In genomic region chr3:188170461-188171459, GRCh38 we compare ENCODE assay signal across 10 cellular contexts. TPM values are rescaled to one million over a fixed set of nuclear protein-coding genes. Genes with fewer than 3 reads are reported as not detected.
DNase-seq lines count a peak whose midpoint lies in the region; ATAC-seq, FAIRE-seq and TF ChIP-seq lines count a peak whose summit lies in the region.
"Had no signal": no experiment of that assay in that cellular context is flagged by ENCODE, and none has a peak within 500 bp of the region (broad histone marks: within the 10 kb centered on the region; RNA-seq: fewer than 3 reads in every experiment).

No MANE protein-coding gene starts in this region.

- TF ChIP-seq CTCF in A549 (IDR thresholded peaks at IDR 0.05) (no peak), prostate gland (IDR thresholded peaks at IDR 0.05) (no peak)

- CTCF ChIA-PET in A549 (lab: Yijun Ruan, JAX), result interaction anchor here (0.9 kb wide), 1 partner anchor 430 kb away, joined by 3 read pairs; no protein-coding TSS in a partner anchor

- no peaks in the 10 kb centered on the region for H3K36me3 ChIP-seq in prostate gland
- H3K36me3 ChIP-seq: brain microvascular endothelial cell had no signal

- TF ChIP-seq POLR2A in A549 (IDR thresholded peaks at IDR 0.05; ENCODE audit: low read length), result no peak
- TF ChIP-seq POLR2A in prostate gland (IDR thresholded peaks at IDR 0.05), result no peak

- H3K9me3 ChIP-seq in A549, result no peaks in the 10 kb centered on the region
- no peaks in the 10 kb centered on the region for H3K9me3 ChIP-seq in prostate gland

- no peak for FAIRE-seq in A549 (lab: Jason Lieb, UNC)

- TF ChIP-seq RAD21 in A549 (conservative IDR thresholded peaks at IDR 0.05 in 1 of 2, IDR thresholded peaks at IDR 0.05 in 1 of 2), result no peak

- intact Hi-C loops in prostate gland (cut with DNase I), result no loop called here

- peak overlapping the region; percentile 22 for H3K4me3 Mint-ChIP-seq in activated naive CD8-positive, alpha-beta T cell treated with anti-CD3 and anti-CD28 coated beads, Interleukin-2, amount 50 U/mL, for 24 hours
- H3K4me3 Mint-ChIP-seq: HFFc6 had no signal

- H3K4me1 ChIP-seq in A549, result peaks cover 77% of the 10 kb centered on the region
- peaks cover 5% of the 10 kb centered on the region for H3K4me1 ChIP-seq in prostate gland (replicated peaks)

- H3K27ac Mint-ChIP-seq in activated naive CD8-positive, alpha-beta T cell treated with anti-CD3 and anti-CD28 coated beads, Interleukin-2, amount 50 U/mL, for 24 hours, result peak overlapping the region; percentile 75
- H3K27ac Mint-ChIP-seq: HFFc6 had no signal

- no peaks in the 10 kb centered on the region for H3K27me3 Mint-ChIP-seq in activated naive CD8-positive, alpha-beta T cell treated with anti-CD3 and anti-CD28 coated beads, Interleukin-2, amount 50 U/mL, for 24 hours

- peak in 1 of 2 experiments; percentile 53 for DNase-seq in A549 (ENCODE audit: low read depth in 1 of 2, low spot score in 1 of 2)
- peak; percentile 45 for DNase-seq in activated CD4-positive, CD25-positive, alpha-beta regulatory T cell treated with anti-CD3 and anti-CD28 coated beads, Interleukin-2, amount 50 U/mL, for 72 hours
- DNase-seq in activated naive CD8-positive, alpha-beta T cell treated with anti-CD3 and anti-CD28 coated beads, Interleukin-2, amount 50 U/mL, for 24 hours, result peak; percentile 27
- DNase-seq in prostate gland (ENCODE audit: low spot score), result no peak
- no peak for DNase-seq in cerebellar cortex (ENCODE audit: low spot score)
- no peak for DNase-seq in dermis blood vessel endothelial cell
- no peak for DNase-seq in NOMO-1 (lab: John Stamatoyannopoulos, UW; ENCODE audit: unreplicated experiment in 2 of 2)
- DNase-seq: brain microvascular endothelial cell, HFFc6 had no signal

- peaks cover 47% of the 10 kb centered on the region for H3K4me1 Mint-ChIP-seq in activated naive CD8-positive, alpha-beta T cell treated with anti-CD3 and anti-CD28 coated beads, Interleukin-2, amount 50 U/mL, for 24 hours

- POLR2A ChIA-PET in A549 (lab: Yijun Ruan, JAX), result no interaction called here

- no peaks in the 10 kb centered on the region for H3K27me3 ChIP-seq in prostate gland (replicated peaks; ENCODE audit: insufficient read depth)
- H3K27me3 ChIP-seq: brain microvascular endothelial cell had no signal

- no peak for TF ChIP-seq EP300 in A549 (IDR thresholded peaks at IDR 0.05)

- WGBS in A549 (ENCODE audit: missing lambda C conversion rate), result 49% methylated on average over 8 of the region's 8 CpGs
- WGBS in prostate gland, result 75% methylated on average over 8 of the region's 8 CpGs

- ATAC-seq in A549 (peak in 1 of 2 experiments; percentile 61; a peak in 3 of 6 replicates), HG02759 (IDR thresholded peaks at IDR 0.05; ENCODE audit: unreplicated experiment) (no peak)
- ATAC-seq in activated naive CD8-positive, alpha-beta T cell treated with anti-CD3 and anti-CD28 coated beads, Interleukin-2, amount 50 U/mL, for 24 hours, result peak; percentile 77

- H3K9me3 Mint-ChIP-seq in activated naive CD8-positive, alpha-beta T cell treated with anti-CD3 and anti-CD28 coated beads, Interleukin-2, amount 50 U/mL, for 24 hours, result no peaks in the 10 kb centered on the region
- H3K9me3 Mint-ChIP-seq: HFFc6 had no signal

- H3K36me3 Mint-ChIP-seq in activated naive CD8-positive, alpha-beta T cell treated with anti-CD3 and anti-CD28 coated beads, Interleukin-2, amount 50 U/mL, for 24 hours (ENCODE audit: low read depth), result peaks cover 3% of the 10 kb centered on the region

- H3K4me3 ChIP-seq in A549, result no peak overlapping the region
- no peak overlapping the region for H3K4me3 ChIP-seq in prostate gland

- H3K27ac ChIP-seq in A549 (peak overlapping the region; percentile 57 to 61; a peak in 5 of 6 replicates), prostate gland (peak overlapping the region; percentile 15 to 26)
- H3K27ac ChIP-seq: brain microvascular endothelial cell had no signal

- H3K4me2 ChIP-seq in A549, result peak overlapping the region; percentile 67

TF ChIP-seq in A549, 52 proteins besides CTCF, POLR2A, EP300 and RAD21:
- TF ChIP-seq, protein P1, sequence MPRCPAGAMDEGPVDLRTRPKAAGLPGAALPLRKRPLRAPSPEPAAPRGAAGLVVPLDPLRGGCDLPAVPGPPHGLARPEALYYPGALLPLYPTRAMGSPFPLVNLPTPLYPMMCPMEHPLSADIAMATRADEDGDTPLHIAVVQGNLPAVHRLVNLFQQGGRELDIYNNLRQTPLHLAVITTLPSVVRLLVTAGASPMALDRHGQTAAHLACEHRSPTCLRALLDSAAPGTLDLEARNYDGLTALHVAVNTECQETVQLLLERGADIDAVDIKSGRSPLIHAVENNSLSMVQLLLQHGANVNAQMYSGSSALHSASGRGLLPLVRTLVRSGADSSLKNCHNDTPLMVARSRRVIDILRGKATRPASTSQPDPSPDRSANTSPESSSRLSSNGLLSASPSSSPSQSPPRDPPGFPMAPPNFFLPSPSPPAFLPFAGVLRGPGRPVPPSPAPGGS (IDR thresholded peaks at IDR 0.05), result 0 out of 3 replicates have a peak, but pooled peaks have one; percentile 18
- TF ChIP-seq CEBPB (IDR thresholded peaks at IDR 0.05), result 0 out of 4 replicates have a peak, but pooled peaks of 1 of the 2 experiments have one; percentile 13
- no peak for TF ChIP-seq PBX3 (IDR thresholded peaks at IDR 0.05)

RNA-seq across cellular contexts. Expression of gene LPP, which starts 16.8 kb away (rescaled TPM):
- polyA plus RNA-seq in A549 (2011; rRNA removed) (30.4 and 30.8 TPM in 2 replicates), A549 (2017; fragmentation: RNase III; extraction: RNeasy Plus Mini Kit Qiagen cat#74134 plus additional on column Dnase treatment) (11.0 to 14.9 TPM (median 12.2 TPM) in 3 replicates)
- 3.4 and 5.3 TPM in 2 replicates for polyA plus RNA-seq in A549 (2012; cell fraction: cytosol; rRNA removed)
- 11.9 and 13.1 TPM in 2 replicates for polyA plus RNA-seq in A549 (2012; cell fraction: nucleus; rRNA removed)
- polyA minus RNA-seq in A549 (2011; rRNA and poly(A)+ RNA removed), result 405 and 592 TPM in 2 replicates
- total RNA-seq in prostate gland (100 to 1,000 TPM; 219 to 248 TPM), dermis blood vessel endothelial cell (45.8 and 57.7 TPM in 2 replicates)

Comparison
In these comparisons a context has a peak if more than half of its experiments do, and no peak if none do; other contexts are left out.
1. DNase-seq: peak in activated CD4-positive, CD25-positive, alpha-beta regulatory T cell treated with anti-CD3 and anti-CD28 coated beads, Interleukin-2, amount 50 U/mL, for 72 hours (single experiment) and activated naive CD8-positive, alpha-beta T cell treated with anti-CD3 and anti-CD28 coated beads, Interleukin-2, amount 50 U/mL, for 24 hours (single experiment); none in prostate gland (single experiment), cerebellar cortex (single experiment), dermis blood vessel endothelial cell (single experiment) and NOMO-1 (0 of 2).